ENCODE assay signal across 2 cellular contexts in genomic region chrX:18410038-18410437, GRCh38.
TF ChIP-seq lines count a peak whose summit lies in the region.

No MANE protein-coding gene starts in this region.

TF ChIP-seq in GM12878, 131 proteins besides CTCF, POLR2A, EP300 and RAD21:
- TF ChIP-seq SMC3 (IDR thresholded peaks at IDR 0.05; ENCODE audit: borderline replicate concordance, low read length) = peak; percentile 40; the same call in 1 of the 2 replicates
- peak; percentile 91 for TF ChIP-seq ZNF24 (IDR thresholded peaks at IDR 0.05)
- no peak for TF ChIP-seq NR2C1 (IDR thresholded peaks at IDR 0.05)
- no peak for TF ChIP-seq CREB1 (IDR thresholded peaks at IDR 0.05; ENCODE audit: low read depth)
- TF ChIP-seq PAX5 (IDR thresholded peaks at IDR 0.05; ENCODE audit: borderline replicate concordance, low read depth, low read length) = no peak

TF ChIP-seq in HepG2, 621 proteins besides CTCF, POLR2A, EP300 and RAD21:
- TF ChIP-seq SMC3 (IDR thresholded peaks at IDR 0.05; ENCODE audit: low read length) = peak; percentile 35; the same call in 1 of the 2 replicates
- peak; percentile 72 for TF ChIP-seq STAG1 (CRISPR knock-in tag; IDR thresholded peaks at IDR 0.05)
- TF ChIP-seq STAT6 (CRISPR knock-in tag; IDR thresholded peaks at IDR 0.05; ENCODE audit: borderline replicate concordance) = no peak
- no peak for TF ChIP-seq ZNF646 (CRISPR knock-in tag; IDR thresholded peaks at IDR 0.05)
- no peak for TF ChIP-seq REXO4 (CRISPR knock-in tag; IDR thresholded peaks at IDR 0.05; ENCODE audit: borderline replicate concordance)
- peak; percentile 87 for TF ChIP-seq ZNF24 (IDR thresholded peaks at IDR 0.05)
- TF ChIP-seq HMG20A (CRISPR knock-in tag; IDR thresholded peaks at IDR 0.05; ENCODE audit: borderline replicate concordance) = no peak
TF ChIP-seq in HepG2: peak in this region for 3.
